In genomic region chr21:36065497-36066036, GRCh38 we compare ENCODE assay signal across 13 cellular contexts. TPM values are rescaled to one million over a fixed set of nuclear protein-coding genes. Genes with fewer than 3 reads are reported as not detected.
A peak's percentile ranks its signal among the peaks of the same experiment; 100 is the strongest.
DNase-seq lines count a peak whose midpoint lies in the region; ATAC-seq, FAIRE-seq and TF ChIP-seq lines count a peak whose summit lies in the region.
"Had no signal": no experiment of that assay in that cellular context is flagged by ENCODE, and none has a peak within 500 bp of the region (broad histone marks: within the 10 kb centered on the region; RNA-seq: fewer than 3 reads in every experiment).

No MANE protein-coding gene starts in this region.

- no peak overlapping the region for H3K27ac ChIP-seq in breast epithelium
- peak overlapping the region; percentile 40 to 70 (median 55) for H3K27ac ChIP-seq in transverse colon
- H3K27ac ChIP-seq in gastrocnemius medialis: no peak overlapping the region
- H3K27ac ChIP-seq: cardiac muscle cell, left ventricle myocardium inferior had no signal

- H3K36me3 ChIP-seq in breast epithelium (no peaks in the 10 kb centered on the region), transverse colon (no peaks in the 10 kb centered on the region), gastrocnemius medialis (no peaks in the 10 kb centered on the region)
- H3K36me3 ChIP-seq: cardiac muscle cell, left ventricle myocardium inferior had no signal

- no peak for TF ChIP-seq EP300 in transverse colon (IDR thresholded peaks at IDR 0.05; ENCODE audit: low read depth)

- 27 to 46% methylated on average over 2 to 3 of the region's 3 CpGs for WGBS in transverse colon (ENCODE audit: low coverage in 1 of 2), 2 donors

- no peak overlapping the region for H3K4me3 Mint-ChIP-seq in MCF 10A (ENCODE audit: unreplicated experiment)
- H3K4me3 Mint-ChIP-seq: T-cell had no signal

- in situ Hi-C loops in transverse colon (cut with MboI; ENCODE audit: low pct_ligation_motif_present in 1 of 4, low pct_unique_long_range_greater_than_20kb in 1 of 4, low sequenced_read_pairs in 3 of 4): no loop called here
- in situ Hi-C loops in gastrocnemius medialis (cut with MboI; ENCODE audit: low sequenced_read_pairs in 4 of 4): no loop called here
- in situ Hi-C loops in GM13976 (cut with MboI; ENCODE audit: low sequenced_read_pairs, unreplicated experiment): no loop called here

- no peaks in the 10 kb centered on the region for H3K27me3 Mint-ChIP-seq in MCF 10A (ENCODE audit: insufficient read depth, unreplicated experiment)
- H3K27me3 Mint-ChIP-seq: T-cell had no signal

- CTCF ChIA-PET in MCF 10A (lab: Yijun Ruan, JAX): interaction anchor here (0.6 to 0.8 kb wide), 2 partner anchors 24 to 58 kb away, joined by 3 to 4 read pairs; no protein-coding TSS in a partner anchor

- H3K9me3 ChIP-seq in breast epithelium: no peaks in the 10 kb centered on the region
- H3K9me3 ChIP-seq in transverse colon: no peaks in the 10 kb centered on the region
- H3K9me3 ChIP-seq in gastrocnemius medialis: peaks cover 0 to 6% (median 0%) of the 10 kb centered on the region in 3 donors

- H3K36me3 Mint-ChIP-seq in MCF 10A (ENCODE audit: insufficient read depth, unreplicated experiment): peaks cover 4% of the 10 kb centered on the region
- H3K36me3 Mint-ChIP-seq: T-cell had no signal

- peaks cover 3% of the 10 kb centered on the region for H3K4me1 Mint-ChIP-seq in MCF 10A (ENCODE audit: insufficient read depth, unreplicated experiment)

- no peaks in the 10 kb centered on the region for H3K9me3 Mint-ChIP-seq in MCF 10A (ENCODE audit: unreplicated experiment)

- DNase-seq in MCF 10A (ENCODE audit: unreplicated experiment) (peak; percentile 47), breast epithelium (ENCODE audit: low spot score in 2 of 2) (no peak), RCC 7860 (ENCODE audit: low spot score) (peak; percentile 17), transverse colon (no peak), gastrocnemius medialis (no peak), NCI-H1436 treated with DMSO at 0.1 percent for 48 hours (lab: John Stamatoyannopoulos, UW) (no peak), GM13976 (ENCODE audit: low spot score) (no peak)
- DNase-seq: COR-L47; left ventricle myocardium inferior; stimulated activated CD4-positive, alpha-beta T cell treated with anti-CD3 and anti-CD28 coated beads, Interleukin-4, amount 100 ng/mL, for 24 hours; T-cell had no signal

- POLR2A ChIA-PET in MCF 10A (lab: Yijun Ruan, JAX): no interaction called here

- no peak overlapping the region for H3K4me3 ChIP-seq in breast epithelium
- H3K4me3 ChIP-seq in transverse colon: no peak overlapping the region
- no peak overlapping the region for H3K4me3 ChIP-seq in gastrocnemius medialis
- H3K4me3 ChIP-seq: cardiac muscle cell, left ventricle myocardium inferior had no signal

- peaks cover 0 to 7% of the 10 kb centered on the region in 2 donors for H3K4me1 ChIP-seq in breast epithelium
- peaks cover 0 to 35% (median 14%) of the 10 kb centered on the region in 4 donors for H3K4me1 ChIP-seq in transverse colon
- H3K4me1 ChIP-seq in gastrocnemius medialis: peaks cover 14 to 15% of the 10 kb centered on the region in 2 donors

- no peak for FAIRE-seq in RCC 7860 (lab: Jason Lieb, UNC)

- ATAC-seq in esophagus mucosa (peak; percentile 25), gastrocnemius medialis (no peak)
- ATAC-seq: T-cell had no signal

- no TSS peak for BruUV-seq in MCF 10A (replicated peaks; lab: Mats Ljungman, UMichigan)

- no peak for TF ChIP-seq CTCF in MCF 10A (IDR thresholded peaks at IDR 0.05; ENCODE audit: unreplicated experiment)
- TF ChIP-seq CTCF in breast epithelium (IDR thresholded peaks at IDR 0.05): no peak
- TF ChIP-seq CTCF in transverse colon (IDR thresholded peaks at IDR 0.05): no peak
- TF ChIP-seq CTCF in gastrocnemius medialis (IDR thresholded peaks at IDR 0.05 in 4 of 5, conservative IDR thresholded peaks at IDR 0.05 in 1 of 5): no peak
- TF ChIP-seq CTCF in GM13976 (IDR thresholded peaks at IDR 0.05; ENCODE audit: borderline replicate concordance, control extremely low read depth, extremely low read depth, insufficient read depth, missing control alignments): no peak

- H3K27ac Mint-ChIP-seq in MCF 10A (ENCODE audit: low read depth, unreplicated experiment): no peak overlapping the region
- H3K27ac Mint-ChIP-seq: T-cell had no signal

- intact Hi-C loops in MCF 10A (cut with micrococcal nuclease) (no loop called here), breast epithelium (cut with DNase I; ENCODE audit: low total_unique reads) (no loop called here), transverse colon (cut with DNase I; ENCODE audit: low total_unique reads) (no loop called here), gastrocnemius medialis (cut with DNase I; ENCODE audit: low total_unique reads) (loop anchor here (10.0 kb wide), 1 partner anchor 1451 kb away; the partner anchor contains the start of gene RCAN1)

- TF ChIP-seq POLR2A in breast epithelium (IDR thresholded peaks at IDR 0.05) (no peak), transverse colon (IDR thresholded peaks at IDR 0.05) (no peak), gastrocnemius medialis (IDR thresholded peaks at IDR 0.05) (no peak)

- H3K27me3 ChIP-seq in breast epithelium (no peaks in the 10 kb centered on the region), transverse colon (no peaks in the 10 kb centered on the region), gastrocnemius medialis (no peaks in the 10 kb centered on the region)
- H3K27me3 ChIP-seq: cardiac muscle cell had no signal

RNA-seq across cellular contexts. Expression of gene CBR1, which starts 4.3 kb away (rescaled TPM):
- total RNA-seq in MCF 10A (2022) (35.8 and 38.6 TPM in 2 replicates), breast epithelium (100 to 1,000 TPM in 1 of 3 donors, 10 to 100 TPM in 2; 79.5 to 104 (median 85.5) TPM), esophagus mucosa (131 TPM), transverse colon (100 to 1,000 TPM; 277 to 625 (median 324) TPM), gastrocnemius medialis (10 to 100 TPM; 44.8 to 73.9 (median 66.4) TPM)

RNA-seq across cellular contexts. Expression of gene SETD4, which starts 5.2 kb away (rescaled TPM):
- total RNA-seq in MCF 10A (2022): 22.6 and 23.3 TPM in 2 replicates
- total RNA-seq in breast epithelium: 10 to 100 TPM; 14.2 to 34.1 (median 25.6) TPM
- 13.9 TPM for total RNA-seq in esophagus mucosa
- total RNA-seq in transverse colon: 10 to 100 TPM in 3 of 4 donors, 1 to 10 TPM in 1; 5.4 to 35.9 (median 29.4) TPM
- total RNA-seq in gastrocnemius medialis: 10 to 100 TPM in 3 of 4 donors, 1 to 10 TPM in 1; 5.9 to 21.7 (median 16.7) TPM

Comparison
In these comparisons a context has a peak if more than half of its experiments do, and no peak if none do; other contexts are left out.
1. DNase-seq: peak in MCF 10A (single experiment) and RCC 7860 (single experiment); none in breast epithelium (0 of 2), transverse colon (single experiment), gastrocnemius medialis (0 of 2), NCI-H1436 treated with DMSO at 0.1 percent for 48 hours (single experiment) and GM13976 (single experiment).
2. H3K27ac ChIP-seq: peak in transverse colon (4 of 4); none in breast epithelium (0 of 2) and gastrocnemius medialis (0 of 4).